8 cellular contexts compared by ENCODE assay signal in genomic region chr5:179623001-179623905, GRCh38. TPM values are rescaled to one million over a fixed set of nuclear protein-coding genes. Genes with fewer than 3 reads are reported as not detected.
DNase-seq lines count a peak whose midpoint lies in the region; ATAC-seq and TF ChIP-seq lines count a peak whose summit lies in the region.

Gene HNRNPH1, minus strand, starts transcription at chr5:179623671. Its CDS starts 538 bp downstream, at chr5:179623133.

- H3K9ac ChIP-seq in trophoblast cell (ENCODE audit: low read length): peak within 1 kb of the TSS; percentile 99

- peak within 1 kb of the TSS; percentile 96 for H2BK5ac ChIP-seq in trophoblast cell (ENCODE audit: low read depth, low read length, poor library complexity)

- peaks cover 51% of the 10 kb centered on the region for H3K36me3 Mint-ChIP-seq in activated naive CD8-positive, alpha-beta T cell treated with anti-CD3 and anti-CD28 coated beads, Interleukin-2, amount 50 U/mL, for 24 hours (ENCODE audit: low read depth)

- H2BK12ac ChIP-seq in trophoblast cell (ENCODE audit: low read length): peak within 1 kb of the TSS; percentile 61

- TF ChIP-seq EP300 in transverse colon (IDR thresholded peaks at IDR 0.05; ENCODE audit: low read depth): no peak

- peaks cover 24% of the 10 kb centered on the region for H3K79me2 ChIP-seq in trophoblast cell (ENCODE audit: control insufficient read depth, insufficient read depth, low read length, poor library complexity)

- H3K27me3 Mint-ChIP-seq in activated naive CD8-positive, alpha-beta T cell treated with anti-CD3 and anti-CD28 coated beads, Interleukin-2, amount 50 U/mL, for 24 hours: peaks cover 6% of the 10 kb centered on the region

- H4K91ac ChIP-seq in trophoblast cell (ENCODE audit: low read depth, low read length): peak within 1 kb of the TSS; percentile 100

- TF ChIP-seq CTCF in GM12865 (IDR thresholded peaks at IDR 0.05; ENCODE audit: insufficient read depth, low read depth, low read length, missing control alignments): no peak
- no peak for TF ChIP-seq CTCF in cardiac muscle cell (IDR thresholded peaks at IDR 0.05; ENCODE audit: low read depth, low read length)
- peak in 1 of 5 experiments; percentile 3 for TF ChIP-seq CTCF in transverse colon (IDR thresholded peaks at IDR 0.05)

- peak within 1 kb of the TSS; percentile 100 for H4K12ac ChIP-seq in trophoblast cell (ENCODE audit: low read depth, low read length)

- in situ Hi-C loops in transverse colon (cut with MboI; ENCODE audit: low pct_ligation_motif_present in 1 of 4, low pct_unique_long_range_greater_than_20kb in 1 of 4, low sequenced_read_pairs in 3 of 4): no loop called here

- no peaks in the 10 kb centered on the region for H3K9me3 Mint-ChIP-seq in activated naive CD8-positive, alpha-beta T cell treated with anti-CD3 and anti-CD28 coated beads, Interleukin-2, amount 50 U/mL, for 24 hours

- peak within 1 kb of the TSS; percentile 100 for H3K14ac ChIP-seq in trophoblast cell (ENCODE audit: low read length)

- no peaks in the 10 kb centered on the region for H3K9me3 ChIP-seq in cardiac muscle cell (ENCODE audit: low read depth)
- no peaks in the 10 kb centered on the region for H3K9me3 ChIP-seq in trophoblast cell (ENCODE audit: insufficient read depth, low read depth, low read length)
- H3K9me3 ChIP-seq in transverse colon: no peaks in the 10 kb centered on the region

- H2AK5ac ChIP-seq in trophoblast cell (ENCODE audit: low read length): peak within 1 kb of the TSS; percentile 100

- H3K27me3 ChIP-seq in cardiac muscle cell (no peaks in the 10 kb centered on the region), trophoblast cell (ENCODE audit: insufficient read depth, low read length) (no peaks in the 10 kb centered on the region), transverse colon (no peaks in the 10 kb centered on the region)

- H3K27ac Mint-ChIP-seq in activated naive CD8-positive, alpha-beta T cell treated with anti-CD3 and anti-CD28 coated beads, Interleukin-2, amount 50 U/mL, for 24 hours: peak within 1 kb of the TSS; percentile 99

- H3K4ac ChIP-seq in trophoblast cell (ENCODE audit: low read depth, low read length): peak within 1 kb of the TSS; percentile 100

- intact Hi-C loops in transverse colon (cut with DNase I; ENCODE audit: low total_unique reads): no loop called here

- peaks cover 33% of the 10 kb centered on the region for H3K4me1 ChIP-seq in cardiac muscle cell (ENCODE audit: low read depth)
- H3K4me1 ChIP-seq in trophoblast cell (ENCODE audit: control insufficient read depth in 1 of 2, insufficient read depth in 2 of 2, low read length in 2 of 2): peaks cover 9 to 10% of the 10 kb centered on the region in 2 experiments
- peaks cover 24 to 50% (median 43%) of the 10 kb centered on the region in 4 donors for H3K4me1 ChIP-seq in transverse colon

- peaks cover 14% of the 10 kb centered on the region for H3K79me1 ChIP-seq in trophoblast cell (ENCODE audit: low read length)

- H2AFZ ChIP-seq in trophoblast cell (ENCODE audit: insufficient read depth, low read length, poor library complexity): peak within 1 kb of the TSS; percentile 98

- DNase-seq in GM12865 (ENCODE audit: low read depth) (peak; percentile 99), NCI-H1417 treated with DMSO at 0.1 percent for 48 hours (lab: John Stamatoyannopoulos, UW) (peak; percentile 70), SW480 (ENCODE audit: low spot score) (peak; percentile 99), cardiac muscle cell (ENCODE audit: low read depth in 1 of 2, low spot score in 1 of 2) (peak; percentile 99), trophoblast cell (peak; percentile 99 to 100), transverse colon (peak; percentile 99)
- DNase-seq in activated naive CD8-positive, alpha-beta T cell treated with anti-CD3 and anti-CD28 coated beads, Interleukin-2, amount 50 U/mL, for 24 hours: peak; percentile 98

- H3K4me1 Mint-ChIP-seq in activated naive CD8-positive, alpha-beta T cell treated with anti-CD3 and anti-CD28 coated beads, Interleukin-2, amount 50 U/mL, for 24 hours: peaks cover 48% of the 10 kb centered on the region

- peak within 1 kb of the TSS; percentile 98 for H3K4me3 Mint-ChIP-seq in activated naive CD8-positive, alpha-beta T cell treated with anti-CD3 and anti-CD28 coated beads, Interleukin-2, amount 50 U/mL, for 24 hours

- peak; percentile 100 for TF ChIP-seq POLR2A in transverse colon (IDR thresholded peaks at IDR 0.05)

- H3K36me3 ChIP-seq in cardiac muscle cell (peaks cover 38% of the 10 kb centered on the region), trophoblast cell (ENCODE audit: control insufficient read depth in 1 of 2, insufficient read depth in 2 of 2, low read length in 2 of 2) (peaks cover 12 to 20% of the 10 kb centered on the region in 2 experiments), transverse colon (peaks cover 0 to 27% (median 11%) of the 10 kb centered on the region in 4 donors)

- H2BK120ac ChIP-seq in trophoblast cell (ENCODE audit: insufficient read depth, low read length, poor library complexity): peak within 1 kb of the TSS; percentile 99

- peak within 1 kb of the TSS; percentile 100 for H4K8ac ChIP-seq in trophoblast cell (ENCODE audit: low read depth, low read length)

- WGBS in trophoblast cell (ENCODE audit: extremely low coverage, insufficient coverage, insufficient read length): no CpG with 5 or more reads among the region's 93 CpGs
- WGBS in transverse colon (ENCODE audit: low coverage in 1 of 2), 2 donors: 1% methylated on average over 64 of the region's 93 CpGs; no CpG with 5 or more reads in 1 of the 2 donors

- peak; percentile 75 for ATAC-seq in HG02763 (IDR thresholded peaks at IDR 0.05; ENCODE audit: unreplicated experiment)
- peak; percentile 66 for ATAC-seq in activated naive CD8-positive, alpha-beta T cell treated with anti-CD3 and anti-CD28 coated beads, Interleukin-2, amount 50 U/mL, for 24 hours

- peak within 1 kb of the TSS; percentile 86 for H3K4me3 ChIP-seq in GM12865 (ENCODE audit: low read depth, low read length)
- peak within 1 kb of the TSS; percentile 79 for H3K4me3 ChIP-seq in cardiac muscle cell
- peak within 1 kb of the TSS; percentile 93 for H3K4me3 ChIP-seq in trophoblast cell (ENCODE audit: low read depth, low read length)
- H3K4me3 ChIP-seq in transverse colon: peak within 1 kb of the TSS; percentile 76 to 99 (median 92)

- peak within 1 kb of the TSS; percentile 82 for H3K4me2 ChIP-seq in trophoblast cell (ENCODE audit: low read length)

- peak within 1 kb of the TSS; percentile 99 for H3K18ac ChIP-seq in trophoblast cell (ENCODE audit: low read length)

- H3K27ac ChIP-seq in cardiac muscle cell (peak within 1 kb of the TSS; percentile 97), trophoblast cell (ENCODE audit: low read depth, low read length) (peak within 1 kb of the TSS; percentile 94), transverse colon (peak within 1 kb of the TSS; percentile 98 to 100 (median 100))

- no peak within 1 kb of the TSS for H3K23ac ChIP-seq in trophoblast cell (ENCODE audit: low read length)

RNA-seq across cellular contexts. Expression of gene HNRNPH1, which starts in this region (rescaled TPM):
- total RNA-seq in cardiac muscle cell: 467 and 569 TPM in 2 replicates
- 119 and 126 TPM in 2 replicates for polyA plus RNA-seq in cardiac muscle cell
- polyA plus RNA-seq in trophoblast cell (2013): 408 and 418 TPM in 2 replicates
- total RNA-seq in transverse colon: 100 to 1,000 TPM; 358 to 910 (median 594) TPM

Comparison
In these comparisons a context has a peak if more than half of its experiments do, and no peak if none do; other contexts are left out.
1. Peak in every context shown above with its lines: DNase-seq, ATAC-seq, H3K4me3 ChIP-seq and H3K27ac ChIP-seq.